Comparison of ENCODE assay signal across 8 cellular contexts in the genomic region with DNA sequence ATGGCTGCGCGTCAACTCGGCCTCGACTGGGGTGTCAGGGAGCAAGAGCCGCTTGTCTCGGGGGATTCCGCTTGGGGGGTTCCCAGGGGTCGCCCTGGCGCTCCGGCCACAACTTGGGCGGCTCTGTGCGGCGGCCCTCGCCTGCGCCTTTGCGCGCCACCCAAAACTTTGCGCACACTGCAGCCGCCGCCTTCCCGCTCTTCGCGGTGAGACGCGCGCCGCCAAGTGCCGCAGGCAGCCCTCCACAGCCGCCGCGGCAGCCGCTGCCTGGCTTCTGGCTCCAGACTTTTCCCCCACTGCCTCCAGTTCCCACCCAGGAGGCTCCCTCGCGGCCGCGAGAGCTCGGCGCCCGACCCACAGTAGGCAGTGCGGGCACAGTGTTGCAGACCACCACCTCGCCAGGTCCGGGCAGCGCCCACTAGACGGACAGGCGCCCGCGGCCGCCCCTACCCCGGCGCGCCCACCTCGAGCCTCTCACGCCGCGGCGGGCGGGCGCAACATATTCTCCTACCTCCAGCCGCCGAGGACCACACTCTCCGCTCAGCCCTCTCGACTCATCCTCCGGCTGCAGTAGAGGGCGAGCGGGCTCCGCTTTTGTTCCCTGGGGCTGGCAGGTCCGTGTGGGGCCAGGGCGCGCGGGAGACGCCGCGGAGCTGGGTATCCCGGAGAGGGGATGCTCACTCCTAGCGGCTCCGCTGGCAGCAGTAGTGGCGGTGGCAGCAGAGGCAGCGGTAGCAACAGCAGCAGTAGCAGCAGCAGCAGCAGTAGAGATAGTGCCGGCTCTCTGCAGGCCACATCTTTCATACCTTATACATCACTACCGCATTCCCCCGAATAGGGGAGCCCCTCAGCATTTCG.
DNase-seq lines count a peak whose midpoint lies in the region; ATAC-seq and TF ChIP-seq lines count a peak whose summit lies in the region.

No MANE protein-coding gene starts in this region.

- H3K27me3 ChIP-seq in right lobe of liver (peaks cover 7 to 8% of the 10 kb centered on the region in 2 donors), thymus (ENCODE audit: control insufficient read depth, insufficient read depth) (peaks cover 35% of the 10 kb centered on the region)

- peaks cover 0 to 13% (median 0%) of the 10 kb centered on the region in 4 donors for H3K4me1 ChIP-seq in right lobe of liver
- H3K4me1 ChIP-seq in thymus (ENCODE audit: control insufficient read depth, insufficient read depth, low read length): no peaks in the 10 kb centered on the region

- no peaks in the 10 kb centered on the region for H3K36me3 ChIP-seq in right lobe of liver
- H3K36me3 ChIP-seq in thymus (ENCODE audit: control insufficient read depth, insufficient read depth): no peaks in the 10 kb centered on the region

- H3K27ac ChIP-seq in right lobe of liver: no peak overlapping the region
- H3K27ac ChIP-seq in thymus (ENCODE audit: low read depth): no peak overlapping the region

- ATAC-seq in right lobe of liver: peak; percentile 76 to 85 (median 84)
- ATAC-seq in HG02763 (IDR thresholded peaks at IDR 0.05; ENCODE audit: unreplicated experiment): no peak
- no peak for ATAC-seq in HG03175 (IDR thresholded peaks at IDR 0.05; ENCODE audit: unreplicated experiment)

- TF ChIP-seq CTCF in right lobe of liver (IDR thresholded peaks at IDR 0.05): peak in 1 of 4 donors; percentile 23

- DNase-seq in stimulated activated CD4-positive, alpha-beta T cell treated with anti-CD3 and anti-CD28 coated beads, Interleukin-1b, Interleukin-23, amount 100 ng/mL, for 48 hours: peak; percentile 15
- no peak for DNase-seq in stimulated activated CD4-positive, alpha-beta T cell treated with anti-CD3 and anti-CD28 coated beads, Interleukin-12 subunit alpha, Interleukin-12 subunit beta, amount 100 ng/mL, for 4 hours
- DNase-seq in NCI-H524 treated with DMSO at 0.1 percent for 48 hours (lab: John Stamatoyannopoulos, UW) (peak; percentile 11), ecto neural progenitor cell (ENCODE audit: low spot score) (peak; percentile 81), right lobe of liver (peak in 2 of 3 donors; percentile 30 to 62)

- H3K9me3 ChIP-seq in right lobe of liver (no peaks in the 10 kb centered on the region), thymus (ENCODE audit: control insufficient read depth) (no peaks in the 10 kb centered on the region)

- 9% methylated on average over 11 of the region's 82 CpGs for WGBS in right lobe of liver (ENCODE audit: insufficient coverage, low coverage, low lambda C conversion rate, missing lambda C conversion rate)
- 2% methylated on average over 82 of the region's 82 CpGs for WGBS in thymus

- no peak for TF ChIP-seq POLR2A in right lobe of liver (IDR thresholded peaks at IDR 0.05)

- intact Hi-C loops in right lobe of liver (cut with DNase I): no loop called here

- H3K4me3 ChIP-seq in right lobe of liver (peak overlapping the region; percentile 16 to 46 (median 45)), thymus (ENCODE audit: low read length) (peak overlapping the region; percentile 29)

Comparison
In these comparisons a context has a peak if more than half of its experiments do, and no peak if none do; other contexts are left out.
1. ATAC-seq: peak in right lobe of liver (4 of 4); none in HG02763 (single experiment) and HG03175 (single experiment).